ENCODE assay signal across 8 cellular contexts in the genomic region with DNA sequence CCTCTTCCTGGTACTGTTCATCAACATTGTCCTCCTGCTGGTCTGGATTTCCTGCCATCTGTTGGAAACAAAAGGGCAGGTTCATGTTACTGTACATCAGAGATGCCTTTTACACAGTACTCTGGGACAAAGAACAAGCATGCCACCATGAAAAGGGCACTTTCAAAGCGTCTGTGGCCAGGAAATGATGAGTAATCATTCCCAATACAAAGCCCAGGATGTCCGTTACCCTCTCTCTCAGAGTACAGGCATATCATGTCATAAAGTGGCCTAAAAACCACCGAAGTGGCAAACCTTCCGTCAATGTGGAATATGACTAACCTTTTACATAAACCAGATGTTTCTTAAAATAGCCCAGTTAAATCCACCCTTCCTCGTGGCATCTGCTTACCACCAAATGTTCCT.
A peak's percentile ranks its signal among the peaks of the same experiment; 100 is the strongest.
DNase-seq lines count a peak whose midpoint lies in the region; ATAC-seq and TF ChIP-seq lines count a peak whose summit lies in the region.

No MANE protein-coding gene starts in this region.

- H3K27me3 ChIP-seq in psoas muscle (ENCODE audit: insufficient read depth in 3 of 3, low read length in 2 of 3), result no peaks in the 10 kb centered on the region

- ATAC-seq in psoas muscle, result peak; percentile 66 to 90 (median 85)

- peaks cover 11% of the 10 kb centered on the region for H3K4me1 ChIP-seq in psoas muscle

- 17 to 19% (median 18%) methylated on average over 5 of the region's 5 CpGs for WGBS in psoas muscle, 3 donors

- intact Hi-C loops in psoas muscle (cut with DNase I), result no loop called here

- H3K36me3 ChIP-seq in psoas muscle (ENCODE audit: insufficient read depth in 1 of 2, low read depth in 1 of 2), result peaks cover 3 to 92% of the 10 kb centered on the region in 2 donors

- H3K27ac ChIP-seq in psoas muscle, result peak overlapping the region; percentile 74
- no peak overlapping the region for H3K27ac ChIP-seq in substantia nigra (ENCODE audit: low read depth, low read length, poor library complexity, severe bottlenecking)

- TF ChIP-seq CTCF in AG09319 (IDR thresholded peaks at IDR 0.05; ENCODE audit: low read depth, low read length) (no peak), cardiac fibroblast (IDR thresholded peaks at IDR 0.05; ENCODE audit: low read depth, low read length) (no peak), psoas muscle (IDR thresholded peaks at IDR 0.05) (no peak)

- no peak overlapping the region for H3K4me3 ChIP-seq in cardiac fibroblast (replicated peaks in 1 of 2; ENCODE audit: low read depth in 2 of 2, low read length in 2 of 2)
- H3K4me3 ChIP-seq in psoas muscle, result peak overlapping the region; percentile 7

- H3K9me3 ChIP-seq in psoas muscle, result no peaks in the 10 kb centered on the region

- DNase-seq in AG09319 (ENCODE audit: extremely low read depth, low read depth) (peak; percentile 70), HCEC 1CT (peak; percentile 95), NCI-H524 (lab: John Stamatoyannopoulos, UW) (peak; percentile 64 to 90), cardiac fibroblast (ENCODE audit: low read depth in 2 of 2) (peak; percentile 86 to 91), psoas muscle (no peak), Ammon's horn (ENCODE audit: low spot score) (no peak), DMS79 treated with DMSO at 0.1 percent for 48 hours (lab: John Stamatoyannopoulos, UW) (no peak), substantia nigra (lab: John Stamatoyannopoulos, UW) (no peak)

Comparison
In these comparisons a context has a peak if more than half of its experiments do, and no peak if none do; other contexts are left out.
1. DNase-seq: peak in AG09319 (single experiment), HCEC 1CT (single experiment), NCI-H524 (2 of 2) and cardiac fibroblast (2 of 2); none in psoas muscle (0 of 2), Ammon's horn (single experiment), DMS79 treated with DMSO at 0.1 percent for 48 hours (single experiment) and substantia nigra (0 of 49).